Comparison of ENCODE assay signal across 12 cellular contexts in the genomic region with DNA sequence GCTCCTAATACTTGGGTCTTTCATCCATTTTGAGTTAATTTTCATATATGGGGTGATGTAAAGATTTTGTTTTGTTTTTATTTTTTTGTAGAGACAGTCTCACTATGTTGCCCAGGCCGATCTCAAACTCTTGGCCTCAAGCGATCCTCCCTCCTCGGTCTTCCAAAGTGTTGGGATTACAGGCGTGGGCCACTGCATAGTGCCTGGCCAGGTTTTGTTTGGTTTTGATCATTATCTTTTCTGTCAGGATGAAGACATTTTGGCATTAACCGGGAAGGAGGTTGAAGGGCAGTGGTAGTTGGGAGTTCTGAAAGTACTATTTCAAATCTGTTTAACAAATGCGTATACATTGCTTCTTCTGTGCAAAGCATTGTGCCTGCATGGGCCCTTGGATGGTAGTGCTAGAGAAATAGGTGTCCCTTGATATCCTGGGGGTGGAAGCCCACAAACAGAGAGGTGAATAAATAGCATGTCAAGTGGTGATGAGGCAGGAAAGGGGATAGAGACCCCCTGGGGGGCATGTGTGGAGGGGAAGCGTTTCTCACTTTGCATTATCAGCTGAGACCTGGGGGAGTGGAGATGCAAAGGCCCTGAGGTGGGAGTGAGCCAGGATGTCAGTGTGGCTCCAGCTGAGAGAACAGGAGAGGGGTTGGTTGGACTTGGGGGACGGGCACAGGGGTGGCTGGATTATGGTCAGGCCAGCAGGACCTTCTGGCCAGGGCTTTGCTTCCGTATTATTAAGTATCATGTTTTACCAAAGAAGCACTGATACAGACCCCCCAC. TPM values are rescaled to one million over a fixed set of nuclear protein-coding genes. Genes with fewer than 3 reads are reported as not detected.
DNase-seq lines count a peak whose midpoint lies in the region; ATAC-seq and TF ChIP-seq lines count a peak whose summit lies in the region.
"Had no signal": no experiment of that assay in that cellular context is flagged by ENCODE, and none has a peak within 500 bp of the region (broad histone marks: within the 10 kb centered on the region; RNA-seq: fewer than 3 reads in every experiment).

No MANE protein-coding gene starts in this region.

- H3K4me3 Mint-ChIP-seq in activated naive CD4-positive, alpha-beta T cell treated with anti-CD3 and anti-CD28 coated beads, Interleukin-2, amount 10 ng/mL, durations not matched to agents 7 days and 5 days, result no peak overlapping the region
- H3K4me3 Mint-ChIP-seq in T-helper 17 cell, result peak overlapping the region; percentile 67

- TF ChIP-seq POLR2A in spleen (IDR thresholded peaks at IDR 0.05) (no peak), uterus (IDR thresholded peaks at IDR 0.05) (no peak)

- TF ChIP-seq CTCF in spleen (IDR thresholded peaks at IDR 0.05 in 8 of 11, conservative IDR thresholded peaks at IDR 0.05 in 3 of 11) (no peak), uterus (IDR thresholded peaks at IDR 0.05) (no peak)

- ATAC-seq in T-helper 17 cell (no peak), left colon (no peak)

- H3K4me1 ChIP-seq in spleen (peaks cover 53 to 100% (median 86%) of the 10 kb centered on the region in 6 donors), uterus (no peaks in the 10 kb centered on the region)

- H3K36me3 ChIP-seq in spleen, result peaks cover 0 to 5% (median 0%) of the 10 kb centered on the region in 6 donors
- no peaks in the 10 kb centered on the region for H3K36me3 ChIP-seq in uterus

- WGBS in spleen, 5 donors, result 87 to 95% (median 93%) methylated on average over 9 of the region's 9 CpGs

- H3K9me3 Mint-ChIP-seq in activated naive CD4-positive, alpha-beta T cell treated with anti-CD3 and anti-CD28 coated beads, Interleukin-2, amount 10 ng/mL, durations not matched to agents 7 days and 5 days, result peaks cover 2% of the 10 kb centered on the region

- H3K4me3 ChIP-seq in spleen (no peak overlapping the region), uterus (no peak overlapping the region)

- peak overlapping the region; percentile 76 for H3K27ac Mint-ChIP-seq in activated naive CD4-positive, alpha-beta T cell treated with anti-CD3 and anti-CD28 coated beads, Interleukin-2, amount 10 ng/mL, durations not matched to agents 7 days and 5 days
- peak overlapping the region; percentile 88 for H3K27ac Mint-ChIP-seq in T-helper 17 cell

- DNase-seq in activated naive CD4-positive, alpha-beta T cell treated with anti-CD3 and anti-CD28 coated beads, Interleukin-2, amount 10 ng/mL, durations not matched to agents 7 days and 5 days, result no peak
- no peak for DNase-seq in activated naive CD4-positive, alpha-beta T cell (lab: John Stamatoyannopoulos, UW)
- no peak for DNase-seq in T-helper 17 cell
- no peak for DNase-seq in epithelial cell of prostate (ENCODE audit: low read depth, low spot score)
- DNase-seq in spleen, result peak; percentile 47
- no peak for DNase-seq in left colon
- no peak for DNase-seq in NCI-H1694 (lab: John Stamatoyannopoulos, UW)
- no peak for DNase-seq in uterus
- DNase-seq: anterior cingulate cortex, KBM-7, left ventricle myocardium superior, NCI-H2081 had no signal

- no peaks in the 10 kb centered on the region for H3K9me3 ChIP-seq in T-helper 17 cell (ENCODE audit: control insufficient read depth, low read length, poor library complexity, severe bottlenecking)
- H3K9me3 ChIP-seq in spleen, result no peaks in the 10 kb centered on the region
- no peaks in the 10 kb centered on the region for H3K9me3 ChIP-seq in uterus

- no peaks in the 10 kb centered on the region for H3K27me3 Mint-ChIP-seq in activated naive CD4-positive, alpha-beta T cell treated with anti-CD3 and anti-CD28 coated beads, Interleukin-2, amount 10 ng/mL, durations not matched to agents 7 days and 5 days
- no peaks in the 10 kb centered on the region for H3K27me3 Mint-ChIP-seq in T-helper 17 cell

- H3K36me3 Mint-ChIP-seq in activated naive CD4-positive, alpha-beta T cell treated with anti-CD3 and anti-CD28 coated beads, Interleukin-2, amount 10 ng/mL, durations not matched to agents 7 days and 5 days, result peaks cover 39% of the 10 kb centered on the region
- peaks cover 8% of the 10 kb centered on the region for H3K36me3 Mint-ChIP-seq in T-helper 17 cell (ENCODE audit: low read depth)

- CTCF ChIA-PET in activated naive CD4-positive, alpha-beta T cell treated with anti-CD3 and anti-CD28 coated beads, Interleukin-2, amount 10 ng/mL, durations not matched to agents 7 days and 5 days (lab: Charles Lee), result interaction anchor here (1.1 kb wide), 1 partner anchor 44 kb away, joined by 5 read pairs; no protein-coding TSS in a partner anchor

- H3K4me1 Mint-ChIP-seq in activated naive CD4-positive, alpha-beta T cell treated with anti-CD3 and anti-CD28 coated beads, Interleukin-2, amount 10 ng/mL, durations not matched to agents 7 days and 5 days, result peaks cover 83% of the 10 kb centered on the region
- H3K4me1 Mint-ChIP-seq in T-helper 17 cell, result peaks cover 61% of the 10 kb centered on the region

- intact Hi-C loops in spleen (cut with DNase I; ENCODE audit: low total_unique reads), result no loop called here
- intact Hi-C loops in left colon (cut with DNase I, micrococcal nuclease), result no loop called here
- intact Hi-C loops in uterus (cut with DNase I; ENCODE audit: low total_unique reads), result no loop called here

- H3K27me3 ChIP-seq in spleen (replicated peaks in 1 of 7) (no peaks in the 10 kb centered on the region), uterus (no peaks in the 10 kb centered on the region)

- peak overlapping the region; percentile 34 for H3K27ac ChIP-seq in epithelial cell of prostate
- H3K27ac ChIP-seq in spleen, result peak overlapping the region in 6 of 8 donors; percentile 63 to 86 (median 78)
- no peak overlapping the region for H3K27ac ChIP-seq in uterus

RNA-seq across cellular contexts. Expression of gene GATAD2A, which starts 41.4 kb away (rescaled TPM):
- total RNA-seq in T-helper 17 cell (100 to 1,000 TPM; 129 to 153 TPM), spleen (100 to 1,000 TPM in 3 of 7 donors, 10 to 100 TPM in 4; 54.0 to 122 (median 94.2) TPM), left colon (100 to 1,000 TPM; 104 to 135 TPM), uterus (10 to 100 TPM in 3 of 4 donors, 1 to 10 TPM in 1; 9.7 to 65.1 (median 22.3) TPM)
- 10 to 100 TPM; 11.6 to 25.5 (median 12.6) TPM for polyA plus RNA-seq in spleen

Comparison
In these comparisons a context has a peak if more than half of its experiments do, and no peak if none do; other contexts are left out.
1. H3K27ac ChIP-seq: peak in epithelial cell of prostate (single experiment) and spleen (6 of 8); none in uterus (0 of 2).